Comparison of ENCODE assay signal across 19 cellular contexts in genomic region chr1:3064901-3065300, GRCh38. TPM values are rescaled to one million over a fixed set of nuclear protein-coding genes. Genes with fewer than 3 reads are reported as not detected.
A peak's percentile ranks its signal among the peaks of the same experiment; 100 is the strongest.
DNase-seq lines count a peak whose midpoint lies in the region; ATAC-seq and TF ChIP-seq lines count a peak whose summit lies in the region.
"Had no signal": no experiment of that assay in that cellular context is flagged by ENCODE, and none has a peak within 500 bp of the region (broad histone marks: within the 10 kb centered on the region; RNA-seq: fewer than 3 reads in every experiment).

No MANE protein-coding gene starts in this region.

- no peaks in the 10 kb centered on the region for H3K4me1 Mint-ChIP-seq in CD4-positive, alpha-beta T cell (ENCODE audit: low read depth)

- H2AFZ ChIP-seq in Loucy (ENCODE audit: low read length): no peak overlapping the region

- intact Hi-C loops in CD4-positive, alpha-beta T cell (cut with DNase I, micrococcal nuclease): no loop called here

- no peaks in the 10 kb centered on the region for H3K9me2 ChIP-seq in Loucy (replicated peaks; ENCODE audit: low read depth, low read length)

- H3K9ac ChIP-seq in Loucy (ENCODE audit: low read depth, low read length, poor library complexity, severe bottlenecking): peak overlapping the region; percentile 46
- H3K9ac ChIP-seq: BLaER1 had no signal

- H3K27ac ChIP-seq in thoracic aorta: peak overlapping the region; percentile 58 to 94
- no peak overlapping the region for H3K27ac ChIP-seq in CD4-positive, alpha-beta T cell (ENCODE audit: low read depth, low read length)
- H3K27ac ChIP-seq: BLaER1 had no signal

- TF ChIP-seq CTCF in Loucy (conservative IDR thresholded peaks at IDR 0.05; ENCODE audit: low read length) (no peak), thoracic aorta (IDR thresholded peaks at IDR 0.05) (no peak)
- no peak for TF ChIP-seq CTCF in CD4-positive, alpha-beta T cell (IDR thresholded peaks at IDR 0.05)

- H3K79me2 ChIP-seq in Loucy (ENCODE audit: insufficient read depth, low read length): peaks cover 37% of the 10 kb centered on the region; the same call in 1 of the 2 replicates

- H3K4me2 ChIP-seq in Loucy (ENCODE audit: low read depth, low read length, poor library complexity, severe bottlenecking): peak overlapping the region; percentile 81
- H3K4me2 ChIP-seq: BLaER1 had no signal

- peak; percentile 28 for DNase-seq in activated effector memory CD4-positive, alpha-beta T cell treated with anti-CD3 and anti-CD28 coated beads, Interleukin-2, amount 50 U/mL, for 16 hours
- DNase-seq in activated effector memory CD4-positive, alpha-beta T cell treated with Interleukin-2 at 50 U/mL for 16 hours: no peak
- DNase-seq in mesenteric fat pad (ENCODE audit: low spot score) (peak; percentile 59), thoracic aorta (ENCODE audit: low spot score) (no peak), HEK293T (ENCODE audit: extremely low spot score) (no peak)
- no peak for DNase-seq in CD4-positive, alpha-beta T cell
- DNase-seq: DMS79 treated with DMSO at 0.1 percent for 48 hours, GOT3, MG63, NCI-H1092 treated with DMSO at 0.1 percent for 48 hours, NCI-H2081 treated with DMSO at 0.1 percent for 48 hours, NCI-H510A, NCI-H774, RPMI8226 had no signal

- no peak overlapping the region for H3K4me3 Mint-ChIP-seq in CD4-positive, alpha-beta T cell

- H3K36me3 Mint-ChIP-seq in CD4-positive, alpha-beta T cell (ENCODE audit: low read depth): no peaks in the 10 kb centered on the region

- no peaks in the 10 kb centered on the region for H3K9me3 Mint-ChIP-seq in CD4-positive, alpha-beta T cell

- H3K4me3 ChIP-seq in Loucy (ENCODE audit: low read length, poor library complexity, severe bottlenecking) (no peak overlapping the region), thoracic aorta (peak overlapping the region; percentile 91)
- H3K4me3 ChIP-seq: BLaER1, MG63 had no signal

- H3K9me3 ChIP-seq in Loucy (ENCODE audit: insufficient read depth, low read depth, low read length): no peaks in the 10 kb centered on the region
- no peaks in the 10 kb centered on the region for H3K9me3 ChIP-seq in thoracic aorta
- no peaks in the 10 kb centered on the region for H3K9me3 ChIP-seq in CD4-positive, alpha-beta T cell (ENCODE audit: control insufficient read depth, low read length)
- H3K9me3 ChIP-seq: BLaER1, MG63 had no signal

- H3K27me3 ChIP-seq in Loucy (ENCODE audit: insufficient read depth, low read length, poor library complexity, severe bottlenecking) (no peaks in the 10 kb centered on the region), thoracic aorta (replicated peaks; ENCODE audit: insufficient read depth) (no peaks in the 10 kb centered on the region)
- H3K27me3 ChIP-seq in CD4-positive, alpha-beta T cell (ENCODE audit: control insufficient read depth, insufficient read depth, low read length): peaks cover 31% of the 10 kb centered on the region
- H3K27me3 ChIP-seq: MG63 had no signal

- peaks cover 15% of the 10 kb centered on the region for H3K27me3 Mint-ChIP-seq in CD4-positive, alpha-beta T cell

- CTCF ChIA-PET in HEK293T (lab: Yijun Ruan, JAX): no interaction called here
- CTCF ChIA-PET in CD4-positive, alpha-beta T cell (lab: Charles Lee): no interaction called here

- H3F3A ChIP-seq in Loucy (ENCODE audit: low read depth): no peaks in the 10 kb centered on the region

- H3K36me3 ChIP-seq in Loucy (ENCODE audit: insufficient read depth, low read length): no peaks in the 10 kb centered on the region
- no peaks in the 10 kb centered on the region for H3K36me3 ChIP-seq in thoracic aorta
- H3K36me3 ChIP-seq: BLaER1, MG63 had no signal

- no peak overlapping the region for H3K27ac Mint-ChIP-seq in CD4-positive, alpha-beta T cell

- ATAC-seq in thoracic aorta (ENCODE audit: insufficient number of reproducible peaks, low FRiP score, low read depth) (no peak), HG02571 (IDR thresholded peaks at IDR 0.05; ENCODE audit: unreplicated experiment) (no peak)
- no peak for ATAC-seq in CD4-positive, alpha-beta T cell (ENCODE audit: poor library complexity)

- no peaks in the 10 kb centered on the region for H4K20me1 ChIP-seq in Loucy (ENCODE audit: insufficient read depth, low read length, poor library complexity, severe bottlenecking)

- H3K4me1 ChIP-seq in Loucy (ENCODE audit: insufficient read depth, low read length, poor library complexity, severe bottlenecking) (peaks cover 22% of the 10 kb centered on the region), thoracic aorta (ENCODE audit: control insufficient read depth in 1 of 2, low read depth in 2 of 2) (peaks cover 11 to 51% of the 10 kb centered on the region in 2 donors)

- POLR2A ChIA-PET in HEK293T (lab: Yijun Ruan, JAX): no interaction called here
- POLR2A ChIA-PET in CD4-positive, alpha-beta T cell (lab: Charles Lee): no interaction called here

TF ChIP-seq in HEK293T, 16 proteins besides CTCF, POLR2A, EP300 and RAD21:
- TF ChIP-seq ELF4 (IDR thresholded peaks at IDR 0.05) (no peak), FOXA1 (IDR thresholded peaks at IDR 0.05) (no peak), LEF1 (IDR thresholded peaks at IDR 0.05; ENCODE audit: borderline replicate concordance) (no peak), TARDBP (IDR thresholded peaks at IDR 0.05) (no peak), SP1 (IDR thresholded peaks at IDR 0.05) (no peak), ARNT (IDR thresholded peaks at IDR 0.05) (no peak), FOXK2 (IDR thresholded peaks at IDR 0.05) (no peak), NFRKB (IDR thresholded peaks at IDR 0.05) (no peak), BHLHE40 (IDR thresholded peaks at IDR 0.05; ENCODE audit: borderline replicate concordance) (no peak), L3MBTL2 (conservative IDR thresholded peaks at IDR 0.05) (no peak), SUZ12 (IDR thresholded peaks at IDR 0.05) (no peak), ZNF384 (IDR thresholded peaks at IDR 0.05) (no peak)

RNA-seq across cellular contexts. Expression of gene PRDM16, which starts 4.1 kb away (rescaled TPM):
- total RNA-seq in mesenteric fat pad: 3.9 TPM
- total RNA-seq in thoracic aorta: 10 to 100 TPM; 68.9 to 85.4 TPM
- total RNA-seq in CD4-positive, alpha-beta T cell: not detected

RNA-seq across cellular contexts. Expression of gene ACTRT2, which starts 43.6 kb away (rescaled TPM):
- total RNA-seq in mesenteric fat pad (not detected), thoracic aorta (not detected)
- total RNA-seq in CD4-positive, alpha-beta T cell: not detected
- total RNA-seq: A172, G401 had no signal

Comparison
In these comparisons a context has a peak if more than half of its experiments do, and no peak if none do; other contexts are left out.
1. DNase-seq: peak in activated effector memory CD4-positive, alpha-beta T cell treated with anti-CD3 and anti-CD28 coated beads, Interleukin-2, amount 50 U/mL, for 16 hours (single experiment) and mesenteric fat pad (single experiment); none in activated effector memory CD4-positive, alpha-beta T cell treated with Interleukin-2 at 50 U/mL for 16 hours (single experiment), thoracic aorta (single experiment), HEK293T (single experiment) and CD4-positive, alpha-beta T cell (0 of 10).
2. RNA of gene PRDM16, which starts 4.1 kb away (total RNA-seq): 68.9 to 85.4 TPM in thoracic aorta; 3.9 TPM in mesenteric fat pad (single experiment) and not detected in CD4-positive, alpha-beta T cell; every median in the first group is over 10 times any median in the second.